16 cellular contexts compared by ENCODE assay signal in the genomic region with DNA sequence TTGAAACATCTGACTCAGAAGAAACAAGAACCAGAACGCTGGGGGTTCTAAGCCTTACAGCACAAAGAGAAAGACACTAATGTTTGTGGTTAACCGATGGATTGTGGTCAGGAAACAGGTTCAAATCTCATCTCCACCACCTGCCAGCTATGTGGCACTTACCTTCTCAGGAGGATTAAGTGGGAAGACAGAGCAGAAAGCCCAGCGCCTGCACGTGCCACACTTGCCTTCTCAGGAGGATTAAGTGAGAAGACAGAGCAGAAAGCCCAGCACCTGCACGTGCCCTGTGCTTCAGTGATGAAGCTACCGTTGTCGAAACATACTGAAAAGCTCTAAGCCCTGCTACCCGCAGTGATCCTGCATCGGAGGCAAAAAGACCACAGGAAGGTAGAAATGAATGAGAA.
A peak's percentile ranks its signal among the peaks of the same experiment; 100 is the strongest.
DNase-seq lines count a peak whose midpoint lies in the region; ATAC-seq and TF ChIP-seq lines count a peak whose summit lies in the region.
"Had no signal": no experiment of that assay in that cellular context is flagged by ENCODE, and none has a peak within 500 bp of the region (broad histone marks: within the 10 kb centered on the region; RNA-seq: fewer than 3 reads in every experiment).

No MANE protein-coding gene starts in this region.

- H3K79me2 ChIP-seq in MM.1S (ENCODE audit: low read length), result no peaks in the 10 kb centered on the region
- H3K79me2 ChIP-seq: parathyroid adenoma had no signal

- CTCF ChIA-PET in activated CD8-positive, alpha-beta memory T cell treated with anti-CD3 and anti-CD28 coated beads, Interleukin-2, amount 10 ng/mL, durations not matched to agents 7 days and 5 days (lab: Charles Lee), result interaction anchor here (0.7 to 1.1 kb wide), 4 partner anchors 9 to 200 kb away, joined by 3 to 4 read pairs (median 3); a partner anchor contains a TSS

- peaks cover 4% of the 10 kb centered on the region for H3K4me1 Mint-ChIP-seq in activated T-cell treated with anti-CD3 and anti-CD28 coated beads, Interleukin-2, amount 50 U/mL, for 4 hours (ENCODE audit: low read depth)
- H3K4me1 Mint-ChIP-seq in activated CD8-positive, alpha-beta memory T cell treated with anti-CD3 and anti-CD28 coated beads, Interleukin-2, amount 10 ng/mL, durations not matched to agents 7 days and 5 days, result peaks cover 12% of the 10 kb centered on the region
- H3K4me1 Mint-ChIP-seq: memory B cell had no signal

- no peak for TF ChIP-seq EP300 in sigmoid colon (IDR thresholded peaks at IDR 0.05)

- no peaks in the 10 kb centered on the region for H4K20me1 ChIP-seq in MM.1S (ENCODE audit: insufficient read depth, low read length)

- H3K27me3 Mint-ChIP-seq in activated T-cell treated with anti-CD3 and anti-CD28 coated beads, Interleukin-2, amount 50 U/mL, for 4 hours (ENCODE audit: low read depth), result peaks cover 34% of the 10 kb centered on the region
- H3K27me3 Mint-ChIP-seq in activated CD8-positive, alpha-beta memory T cell treated with anti-CD3 and anti-CD28 coated beads, Interleukin-2, amount 10 ng/mL, durations not matched to agents 7 days and 5 days, result peaks cover 36% of the 10 kb centered on the region

- H3K27ac ChIP-seq in MM.1S (ENCODE audit: low read length) (no peak overlapping the region), sigmoid colon (peak overlapping the region in 3 of 4 donors; percentile 84 to 90 (median 90)), ascending aorta (no peak overlapping the region)
- H3K27ac ChIP-seq: parathyroid adenoma had no signal

- H3K27ac Mint-ChIP-seq in activated CD8-positive, alpha-beta memory T cell treated with anti-CD3 and anti-CD28 coated beads, Interleukin-2, amount 10 ng/mL, durations not matched to agents 7 days and 5 days, result peak overlapping the region; percentile 32
- H3K27ac Mint-ChIP-seq: dendritic cell treated with granulocyte-macrophage colony-stimulating factor and Interleukin-4, amounts not matched to agents 40 ng/mL and 50 ng/mL, for 4 days; memory B cell had no signal

- DNase-seq in activated T-cell treated with anti-CD3 and anti-CD28 coated beads, Interleukin-2, amount 50 U/mL, for 4 hours, result no peak
- DNase-seq in activated T-cell treated with anti-CD3 and anti-CD28 coated beads, Interleukin-2, amount 50 U/mL, for 1 hour, result no peak
- peak; percentile 64 for DNase-seq in MM.1S
- peak; percentile 77 for DNase-seq in activated CD8-positive, alpha-beta memory T cell treated with anti-CD3 and anti-CD28 coated beads, Interleukin-2, amount 10 ng/mL, durations not matched to agents 7 days and 5 days
- DNase-seq in sigmoid colon, result no peak
- no peak for DNase-seq in ascending aorta (ENCODE audit: low spot score in 2 of 2)
- no peak for DNase-seq in NCI-H1092 (lab: John Stamatoyannopoulos, UW)
- DNase-seq: amniotic stem cell, DMS53, GOT3, KG1, NCI-H2081 treated with DMSO at 0.1 percent for 48 hours had no signal

- TF ChIP-seq CTCF in MM.1S (IDR thresholded peaks at IDR 0.05; ENCODE audit: low read length), result no peak
- TF ChIP-seq CTCF in sigmoid colon (IDR thresholded peaks at IDR 0.05), result peak in 1 of 4 experiments; percentile 10
- TF ChIP-seq CTCF in ascending aorta (IDR thresholded peaks at IDR 0.05), result no peak

- no peaks in the 10 kb centered on the region for H3K9me3 Mint-ChIP-seq in activated T-cell treated with anti-CD3 and anti-CD28 coated beads, Interleukin-2, amount 50 U/mL, for 4 hours
- no peaks in the 10 kb centered on the region for H3K9me3 Mint-ChIP-seq in activated CD8-positive, alpha-beta memory T cell treated with anti-CD3 and anti-CD28 coated beads, Interleukin-2, amount 10 ng/mL, durations not matched to agents 7 days and 5 days (ENCODE audit: low read depth)
- H3K9me3 Mint-ChIP-seq: dendritic cell treated with granulocyte-macrophage colony-stimulating factor and Interleukin-4, amounts not matched to agents 40 ng/mL and 50 ng/mL, for 4 days; memory B cell had no signal

- H3K9me3 ChIP-seq in MM.1S (replicated peaks; ENCODE audit: insufficient read depth, low read length) (no peaks in the 10 kb centered on the region), sigmoid colon (no peaks in the 10 kb centered on the region), ascending aorta (no peaks in the 10 kb centered on the region)

- TF ChIP-seq POLR2A in sigmoid colon (IDR thresholded peaks at IDR 0.05), result no peak

- no peak overlapping the region for H3K9ac ChIP-seq in MM.1S (ENCODE audit: low read length)
- H3K9ac ChIP-seq: parathyroid adenoma had no signal

- no peak overlapping the region for H3K4me3 ChIP-seq in MM.1S (ENCODE audit: low read length)
- H3K4me3 ChIP-seq in sigmoid colon, result no peak overlapping the region
- no peak overlapping the region for H3K4me3 ChIP-seq in ascending aorta

- no peaks in the 10 kb centered on the region for H3K9me2 ChIP-seq in MM.1S (replicated peaks; ENCODE audit: insufficient read depth, low read length)

- no peaks in the 10 kb centered on the region for H3K36me3 ChIP-seq in MM.1S (replicated peaks; ENCODE audit: insufficient read depth, low read length)
- no peaks in the 10 kb centered on the region for H3K36me3 ChIP-seq in sigmoid colon
- H3K36me3 ChIP-seq in ascending aorta, result no peaks in the 10 kb centered on the region

- H3K4me2 ChIP-seq in MM.1S (ENCODE audit: low read depth, low read length), result no peak overlapping the region

- WGBS in sigmoid colon, 2 donors, result 53 to 71% methylated on average over 9 of the region's 9 CpGs

- H3K4me1 ChIP-seq in MM.1S (ENCODE audit: low read length) (no peaks in the 10 kb centered on the region), sigmoid colon (peaks cover 0 to 70% (median 54%) of the 10 kb centered on the region in 4 donors), ascending aorta (no peaks in the 10 kb centered on the region)
- H3K4me1 ChIP-seq: parathyroid adenoma had no signal

- H3K4me3 Mint-ChIP-seq in activated T-cell treated with anti-CD3 and anti-CD28 coated beads, Interleukin-2, amount 50 U/mL, for 4 hours, result no peak overlapping the region
- no peak overlapping the region for H3K4me3 Mint-ChIP-seq in activated CD8-positive, alpha-beta memory T cell treated with anti-CD3 and anti-CD28 coated beads, Interleukin-2, amount 10 ng/mL, durations not matched to agents 7 days and 5 days
- H3K4me3 Mint-ChIP-seq: dendritic cell treated with granulocyte-macrophage colony-stimulating factor and Interleukin-4, amounts not matched to agents 40 ng/mL and 50 ng/mL, for 4 days; memory B cell had no signal

- no peak overlapping the region for H2AFZ ChIP-seq in MM.1S (ENCODE audit: low read length)
- H2AFZ ChIP-seq: parathyroid adenoma had no signal

- peak; percentile 73 to 92 for ATAC-seq in activated T-cell treated with anti-CD3 and anti-CD28 coated beads, Interleukin-2, amount 50 U/mL, for 4 hours
- ATAC-seq in activated CD8-positive, alpha-beta memory T cell treated with anti-CD3 and anti-CD28 coated beads, Interleukin-2, amount 10 ng/mL, durations not matched to agents 7 days and 5 days, result peak; percentile 86
- no peak for ATAC-seq in GM21367 (IDR thresholded peaks at IDR 0.05; ENCODE audit: unreplicated experiment)

- 0 out of 2 replicates have a peak, but pooled peaks cover 3% of the 10 kb centered on the region for H3F3A ChIP-seq in MM.1S (ENCODE audit: insufficient read depth, low read length)

- peaks cover 91% of the 10 kb centered on the region for H3K27me3 ChIP-seq in MM.1S (replicated peaks; ENCODE audit: insufficient read depth, low read length)
- H3K27me3 ChIP-seq in sigmoid colon, result no peaks in the 10 kb centered on the region
- H3K27me3 ChIP-seq in ascending aorta, result no peaks in the 10 kb centered on the region

- no peaks in the 10 kb centered on the region for H3K36me3 Mint-ChIP-seq in activated T-cell treated with anti-CD3 and anti-CD28 coated beads, Interleukin-2, amount 50 U/mL, for 4 hours (ENCODE audit: insufficient read depth)
- no peaks in the 10 kb centered on the region for H3K36me3 Mint-ChIP-seq in activated CD8-positive, alpha-beta memory T cell treated with anti-CD3 and anti-CD28 coated beads, Interleukin-2, amount 10 ng/mL, durations not matched to agents 7 days and 5 days
- H3K36me3 Mint-ChIP-seq: memory B cell had no signal

- intact Hi-C loops in sigmoid colon (cut with DNase I), result loop anchor here (5.0 kb wide), 2 partner anchors 42 to 63 kb away; no protein-coding TSS in a partner anchor
- intact Hi-C loops in ascending aorta (cut with DNase I), result no loop called here

Comparison
In these comparisons a context has a peak if more than half of its experiments do, and no peak if none do; other contexts are left out.
1. DNase-seq: peak in MM.1S (single experiment) and activated CD8-positive, alpha-beta memory T cell treated with anti-CD3 and anti-CD28 coated beads, Interleukin-2, amount 10 ng/mL, durations not matched to agents 7 days and 5 days (single experiment); none in activated T-cell treated with anti-CD3 and anti-CD28 coated beads, Interleukin-2, amount 50 U/mL, for 4 hours (single experiment), activated T-cell treated with anti-CD3 and anti-CD28 coated beads, Interleukin-2, amount 50 U/mL, for 1 hour (single experiment), sigmoid colon (single experiment), ascending aorta (0 of 2) and NCI-H1092 (single experiment).
2. H3K27ac ChIP-seq: peak in sigmoid colon (3 of 4); none in MM.1S (single experiment) and ascending aorta (0 of 2).